In the genomic region with DNA sequence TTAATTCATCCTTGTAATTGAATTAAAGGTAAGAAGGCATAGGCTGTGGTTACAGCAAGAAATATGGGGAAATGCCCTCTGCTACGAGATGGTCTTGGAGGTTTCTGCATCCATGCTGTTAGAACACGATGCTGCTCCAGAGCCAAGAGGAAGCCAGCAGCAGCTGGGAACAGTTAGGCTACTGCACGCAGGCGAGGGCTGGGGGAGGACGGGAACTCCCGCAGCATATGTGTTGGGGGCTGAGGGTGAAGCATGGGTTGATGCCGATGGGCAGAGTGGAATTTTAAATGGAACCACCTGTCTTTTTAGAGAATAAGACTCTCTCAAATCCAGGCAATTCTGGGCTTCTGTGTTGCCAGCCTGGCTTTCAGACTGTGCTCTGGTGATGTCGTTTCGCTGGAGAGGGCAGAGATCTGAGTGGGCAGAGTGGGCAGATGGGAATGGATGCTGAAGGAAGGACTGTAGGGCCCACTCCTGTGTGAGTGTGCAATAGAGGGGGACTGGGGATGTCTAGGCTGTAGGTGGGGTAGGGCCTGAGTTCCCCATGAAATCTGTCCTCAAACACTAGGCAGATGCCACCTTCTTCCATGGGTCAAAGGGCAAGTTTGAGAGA, we compare ENCODE assay signal across 16 cellular contexts.
DNase-seq lines count a peak whose midpoint lies in the region; ATAC-seq and TF ChIP-seq lines count a peak whose summit lies in the region.
"Had no signal": no experiment of that assay in that cellular context is flagged by ENCODE, and none has a peak within 500 bp of the region (broad histone marks: within the 10 kb centered on the region; RNA-seq: fewer than 3 reads in every experiment).

No MANE protein-coding gene starts in this region.

- H3K4me1 ChIP-seq in left ventricle myocardium inferior (peaks cover 38% of the 10 kb centered on the region), PC-3 (ENCODE audit: insufficient read depth, low read length) (no peaks in the 10 kb centered on the region)

- POLR2A ChIA-PET in PC-3 (lab: Charles Lee; ENCODE audit: unreplicated experiment), result no interaction called here

- H3K4me1 Mint-ChIP-seq in activated T-helper 17 cell treated with anti-CD3 and anti-CD28 coated beads, Interleukin-2, amount 50 U/mL, for 72 hours, result peaks cover 11% of the 10 kb centered on the region

- H3K4me3 Mint-ChIP-seq in activated T-helper 17 cell treated with anti-CD3 and anti-CD28 coated beads, Interleukin-2, amount 50 U/mL, for 72 hours, result peak overlapping the region; percentile 67
- H3K4me3 Mint-ChIP-seq: nephron progenitor cell, WTC11 had no signal

- no peaks in the 10 kb centered on the region for H3K9me2 ChIP-seq in PC-3 (replicated peaks; ENCODE audit: low read length)

- peak overlapping the region; percentile 59 for H3K27ac ChIP-seq in left ventricle myocardium inferior (replicated peaks)
- no peak overlapping the region for H3K27ac ChIP-seq in PC-3 (ENCODE audit: low read length)
- H3K27ac ChIP-seq in WERI-Rb-1, result no peak overlapping the region
- H3K27ac ChIP-seq in substantia nigra (ENCODE audit: low read depth, low read length, poor library complexity, severe bottlenecking), result no peak overlapping the region
- H3K27ac ChIP-seq: cardiac muscle cell had no signal

- H3F3A ChIP-seq in PC-3 (ENCODE audit: low read length, unreplicated experiment), result no peaks in the 10 kb centered on the region

- H3K4me3 ChIP-seq in left ventricle myocardium inferior (peak overlapping the region; percentile 26), PC-3 (ENCODE audit: low read length) (no peak overlapping the region), WERI-Rb-1 (ENCODE audit: low read depth, low read length) (no peak overlapping the region)
- H3K4me3 ChIP-seq: cardiac muscle cell had no signal

- peaks cover 3% of the 10 kb centered on the region for H3K27me3 Mint-ChIP-seq in activated T-helper 17 cell treated with anti-CD3 and anti-CD28 coated beads, Interleukin-2, amount 50 U/mL, for 72 hours

- no peak overlapping the region for H3K4me2 ChIP-seq in PC-3 (ENCODE audit: low read length)

- H3K9ac ChIP-seq in PC-3 (ENCODE audit: low read length), result no peak overlapping the region

- no peaks in the 10 kb centered on the region for H4K20me1 ChIP-seq in PC-3 (ENCODE audit: low read length)

- no peaks in the 10 kb centered on the region for H3K9me3 Mint-ChIP-seq in activated T-helper 17 cell treated with anti-CD3 and anti-CD28 coated beads, Interleukin-2, amount 50 U/mL, for 72 hours
- H3K9me3 Mint-ChIP-seq: activated T-cell treated with anti-CD3 and anti-CD28 coated beads, Interleukin-2, amount 50 U/mL, for 72 hours; nephron progenitor cell; WTC11 had no signal

- no peaks in the 10 kb centered on the region for H3K79me2 ChIP-seq in PC-3 (ENCODE audit: low read length)

- no peak for TF ChIP-seq CTCF in left ventricle myocardium inferior (IDR thresholded peaks at IDR 0.05; ENCODE audit: borderline replicate concordance)
- no peak for TF ChIP-seq CTCF in PC-3 (conservative IDR thresholded peaks at IDR 0.05; ENCODE audit: low read depth, low read length)
- TF ChIP-seq CTCF in WERI-Rb-1 (IDR thresholded peaks at IDR 0.05; ENCODE audit: low read depth, low read length), result no peak

- no peak for ATAC-seq in activated T-helper 17 cell treated with anti-CD3 and anti-CD28 coated beads, Interleukin-2, amount 50 U/mL, for 72 hours (replicated peaks)
- no peak for ATAC-seq in PC-3
- ATAC-seq in HG03378 (IDR thresholded peaks at IDR 0.05; ENCODE audit: unreplicated experiment), result no peak
- ATAC-seq: WTC11 had no signal

- H3K36me3 Mint-ChIP-seq in activated T-helper 17 cell treated with anti-CD3 and anti-CD28 coated beads, Interleukin-2, amount 50 U/mL, for 72 hours (ENCODE audit: low read depth), result no peaks in the 10 kb centered on the region
- H3K36me3 Mint-ChIP-seq: WTC11 had no signal

- DNase-seq in GM03348 (ENCODE audit: low spot score) (peak; percentile 85), left ventricle myocardium inferior (no peak), superior temporal gyrus (ENCODE audit: extremely low spot score) (peak; percentile 34), PC-3 (no peak), WERI-Rb-1 (no peak), substantia nigra (lab: John Stamatoyannopoulos, UW) (no peak)
- DNase-seq: DMS53; nephron progenitor cell; SHP77 treated with DMSO at 0.1 percent for 48 hours; stimulated activated CD4-positive, alpha-beta T cell treated with anti-CD3 and anti-CD28 coated beads, Interleukin-15, amount 100 ng/mL, for 24 hours had no signal

- no peak overlapping the region for H2AFZ ChIP-seq in PC-3 (ENCODE audit: low read length)

- H3K36me3 ChIP-seq in left ventricle myocardium inferior (no peaks in the 10 kb centered on the region), PC-3 (ENCODE audit: low read depth, low read length) (no peaks in the 10 kb centered on the region), WERI-Rb-1 (no peaks in the 10 kb centered on the region)
- H3K36me3 ChIP-seq: cardiac muscle cell, esophagus muscularis mucosa had no signal

- H3K27me3 ChIP-seq in left ventricle myocardium inferior (ENCODE audit: low read depth), result no peaks in the 10 kb centered on the region
- no peaks in the 10 kb centered on the region for H3K27me3 ChIP-seq in PC-3 (ENCODE audit: low read length)
- no peaks in the 10 kb centered on the region for H3K27me3 ChIP-seq in WERI-Rb-1 (ENCODE audit: insufficient read depth, low read depth, severe bottlenecking)
- H3K27me3 ChIP-seq: cardiac muscle cell, esophagus muscularis mucosa had no signal

- no TSS peak for BruUV-seq in PC-3 (replicated peaks; lab: Mats Ljungman, UMichigan)

- CTCF ChIA-PET in PC-3 (lab: Charles Lee), result no interaction called here

- intact Hi-C loops in left ventricle myocardium inferior (cut with micrococcal nuclease), result no loop called here
- intact Hi-C loops in PC-3 (cut with micrococcal nuclease), result no loop called here

- peak overlapping the region; percentile 68 for H3K27ac Mint-ChIP-seq in activated T-helper 17 cell treated with anti-CD3 and anti-CD28 coated beads, Interleukin-2, amount 50 U/mL, for 72 hours
- H3K27ac Mint-ChIP-seq: activated T-cell treated with anti-CD3 and anti-CD28 coated beads, Interleukin-2, amount 50 U/mL, for 72 hours; WTC11 had no signal

- H3K9me3 ChIP-seq in left ventricle myocardium inferior (replicated peaks) (no peaks in the 10 kb centered on the region), PC-3 (ENCODE audit: low read length) (no peaks in the 10 kb centered on the region), WERI-Rb-1 (ENCODE audit: severe bottlenecking) (no peaks in the 10 kb centered on the region)
- H3K9me3 ChIP-seq: esophagus muscularis mucosa had no signal

Comparison
In these comparisons a context has a peak if more than half of its experiments do, and no peak if none do; other contexts are left out.
1. DNase-seq: peak in GM03348 (single experiment) and superior temporal gyrus (single experiment); none in left ventricle myocardium inferior (single experiment), PC-3 (single experiment), WERI-Rb-1 (single experiment) and substantia nigra (0 of 49).